Comparison of ENCODE assay signal across 11 cellular contexts in genomic region chr20:8094415-8094818, GRCh38. TPM values are rescaled to one million over a fixed set of nuclear protein-coding genes. Genes with fewer than 3 reads are reported as not detected.
DNase-seq lines count a peak whose midpoint lies in the region; ATAC-seq and TF ChIP-seq lines count a peak whose summit lies in the region.
"Had no signal": no experiment of that assay in that cellular context is flagged by ENCODE, and none has a peak within 500 bp of the region (broad histone marks: within the 10 kb centered on the region; RNA-seq: fewer than 3 reads in every experiment).

No MANE protein-coding gene starts in this region.

- H3K4me3 ChIP-seq in esophagus squamous epithelium, result no peak overlapping the region
- no peak overlapping the region for H3K4me3 ChIP-seq in mucosa of descending colon
- H3K4me3 ChIP-seq: BLaER1 treated with 17β-estradiol and CSF1 and Interleukin-3, amounts not matched to agents 10 nM and 100 nM had no signal

- no peaks in the 10 kb centered on the region for H3K27me3 ChIP-seq in esophagus squamous epithelium
- H3K27me3 ChIP-seq: BLaER1 treated with 17β-estradiol and CSF1 and Interleukin-3, amounts not matched to agents 10 nM and 100 nM had no signal

- no peak for TF ChIP-seq CTCF in esophagus squamous epithelium (IDR thresholded peaks at IDR 0.05)
- no peak for TF ChIP-seq CTCF in mucosa of descending colon (IDR thresholded peaks at IDR 0.05)

- H3K27ac Mint-ChIP-seq in T-helper 17 cell, result no peak overlapping the region

- peak overlapping the region in 3 of 4 donors; percentile 21 to 72 (median 45) for H3K27ac ChIP-seq in esophagus squamous epithelium
- H3K27ac ChIP-seq: BLaER1 treated with 17β-estradiol and CSF1 and Interleukin-3, amounts not matched to agents 10 nM and 100 nM had no signal

- H3K27me3 Mint-ChIP-seq in T-helper 17 cell, result peaks cover 36% of the 10 kb centered on the region

- H3K4me1 ChIP-seq in esophagus squamous epithelium (peaks cover 0 to 36% (median 12%) of the 10 kb centered on the region in 3 donors), mucosa of descending colon (ENCODE audit: low read depth) (no peaks in the 10 kb centered on the region)

- H3K4me3 Mint-ChIP-seq in T-helper 17 cell, result no peak overlapping the region

- peaks cover 2% of the 10 kb centered on the region for H3K36me3 Mint-ChIP-seq in T-helper 17 cell (ENCODE audit: low read depth)

- ATAC-seq in Right ventricle myocardium inferior (peak; percentile 87), mucosa of descending colon (no peak), T-helper 17 cell (no peak), GM21515 (IDR thresholded peaks at IDR 0.05; ENCODE audit: unreplicated experiment) (no peak)
- ATAC-seq in activated CD4-positive, CD25-positive, alpha-beta regulatory T cell treated with anti-CD3 and anti-CD28 coated beads, Interleukin-2, amount 50 U/mL, for 24 hours, result no peak

- intact Hi-C loops in Right ventricle myocardium inferior (cut with DNase I) (no loop called here), cardiac septum (cut with DNase I) (no loop called here), esophagus squamous epithelium (cut with DNase I) (no loop called here), mucosa of descending colon (cut with DNase I, micrococcal nuclease) (no loop called here)

- TF ChIP-seq POLR2A in esophagus squamous epithelium (IDR thresholded peaks at IDR 0.05), result no peak

- 0% methylated on average over 1 of the region's 1 CpG for WGBS in esophagus squamous epithelium, 2 donors

- DNase-seq in Right ventricle myocardium inferior (ENCODE audit: missing footprints) (peak; percentile 71), cardiac septum (ENCODE audit: low spot score) (no peak), esophagus squamous epithelium (lab: John Stamatoyannopoulos, UW) (no peak), mucosa of descending colon (peak in 2 of 3 donors; percentile 16 to 41), T-helper 17 cell (no peak), amniotic stem cell (lab: John Stamatoyannopoulos, UW) (no peak)
- DNase-seq: kidney glomerular epithelial cell, NCI-H146 had no signal

- H3K9me3 ChIP-seq in esophagus squamous epithelium (no peaks in the 10 kb centered on the region), mucosa of descending colon (no peaks in the 10 kb centered on the region), T-helper 17 cell (ENCODE audit: control insufficient read depth, low read length, poor library complexity, severe bottlenecking) (no peaks in the 10 kb centered on the region)
- H3K9me3 ChIP-seq: BLaER1 treated with 17β-estradiol and CSF1 and Interleukin-3, amounts not matched to agents 10 nM and 100 nM had no signal

- no peaks in the 10 kb centered on the region for H3K36me3 ChIP-seq in esophagus squamous epithelium
- no peaks in the 10 kb centered on the region for H3K36me3 ChIP-seq in mucosa of descending colon (ENCODE audit: low read depth)
- H3K36me3 ChIP-seq: BLaER1 treated with 17β-estradiol and CSF1 and Interleukin-3, amounts not matched to agents 10 nM and 100 nM had no signal

- no peaks in the 10 kb centered on the region for H3K4me1 Mint-ChIP-seq in T-helper 17 cell

RNA-seq across cellular contexts. Expression of gene PLCB1, which starts 37.6 kb away (rescaled TPM):
- total RNA-seq in Right ventricle myocardium inferior (7.2 TPM), cardiac septum (7.3 TPM), esophagus squamous epithelium (10 to 100 TPM in 1 of 4 donors, 1 to 10 TPM in 3; 1.9 to 20.4 (median 5.0) TPM), mucosa of descending colon (10 to 100 TPM in 1 of 3 donors, 1 to 10 TPM in 2; 7.2 to 50.7 (median 8.8) TPM), T-helper 17 cell (10 to 100 TPM; 19.1 to 23.1 TPM)

Comparison
In these comparisons a context has a peak if more than half of its experiments do, and no peak if none do; other contexts are left out.
1. DNase-seq: peak in Right ventricle myocardium inferior (single experiment) and mucosa of descending colon (2 of 3); none in cardiac septum (single experiment), esophagus squamous epithelium (single experiment), T-helper 17 cell (0 of 3) and amniotic stem cell (single experiment).